ENCODE assay signal across 7 cellular contexts in the genomic region with DNA sequence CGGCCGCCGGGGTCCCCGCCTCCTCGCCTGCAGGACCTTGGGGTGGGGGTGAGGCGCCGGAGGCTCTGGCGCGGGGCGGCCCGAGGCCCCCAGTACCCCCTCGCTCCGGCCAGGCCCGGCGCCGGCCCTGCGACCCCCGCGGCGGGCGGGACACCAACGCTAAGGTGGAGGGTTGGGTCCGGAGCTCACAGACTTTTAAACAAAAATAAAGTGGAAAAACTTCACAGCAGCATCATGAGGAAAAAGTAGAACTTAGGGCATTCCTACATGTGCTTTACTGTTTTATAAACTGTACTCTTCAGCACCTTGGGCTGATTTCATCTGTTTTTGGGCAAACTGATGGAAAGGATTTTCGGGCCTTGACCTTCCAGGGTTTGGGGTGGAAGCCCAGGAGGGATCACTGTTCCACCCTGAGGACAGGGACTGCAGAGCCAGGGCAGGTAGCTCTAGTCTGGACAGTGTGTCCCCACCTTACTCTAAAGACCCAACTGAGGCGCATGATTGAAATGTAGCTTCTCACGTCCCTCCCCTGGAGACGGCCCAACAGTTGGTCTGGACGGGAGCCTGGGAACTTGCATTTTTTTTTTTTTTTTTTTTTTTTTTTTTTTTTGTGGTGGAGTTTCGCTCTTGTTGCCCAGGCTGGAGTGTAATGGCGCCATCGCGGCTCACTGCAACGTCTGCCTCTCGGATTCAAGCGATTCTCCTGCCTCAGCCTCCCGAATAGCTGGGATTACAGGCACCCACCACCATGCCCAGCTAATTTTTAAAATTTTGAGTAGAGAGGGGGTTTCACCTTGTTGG. TPM values are rescaled to one million over a fixed set of nuclear protein-coding genes. Genes with fewer than 3 reads are reported as not detected.
A peak's percentile ranks its signal among the peaks of the same experiment; 100 is the strongest.
DNase-seq lines count a peak whose midpoint lies in the region; ATAC-seq lines count a peak whose summit lies in the region.
"Had no signal": no experiment of that assay in that cellular context is flagged by ENCODE, and none has a peak within 500 bp of the region (broad histone marks: within the 10 kb centered on the region; RNA-seq: fewer than 3 reads in every experiment).

No MANE protein-coding gene starts in this region.

- peak overlapping the region; percentile 99 for H3K18ac ChIP-seq in mesendoderm (ENCODE audit: low read length)

- H3K4me1 Mint-ChIP-seq in CD4-positive, CD25-positive, alpha-beta regulatory T cell = peaks cover 21 to 48% (median 37%) of the 10 kb centered on the region in 4 donors
- peaks cover 32% of the 10 kb centered on the region for H3K4me1 Mint-ChIP-seq in activated T-helper 2 cell treated with anti-CD3 and anti-CD28 coated beads, Interferon-gamma antibody, Interleukin-2, Interleukin-4, amounts not matched to agents 10 μg/mL and 5 μg/mL and 100 μg/mL, durations not matched to agents 14 hours and 24 hours and 36 hours (ENCODE audit: low read depth)

- H3K36me3 ChIP-seq in CD4-positive, CD25-positive, alpha-beta regulatory T cell (ENCODE audit: control insufficient read depth, insufficient read depth, low read length) = peaks cover 10% of the 10 kb centered on the region
- H3K36me3 ChIP-seq in mesendoderm (ENCODE audit: control insufficient read depth, insufficient read depth, low read length) = no peaks in the 10 kb centered on the region

- peak overlapping the region; percentile 62 for H3K4me2 ChIP-seq in mesendoderm (ENCODE audit: low read length)

- H2AK5ac ChIP-seq in mesendoderm (ENCODE audit: low read length) = peak overlapping the region; percentile 58

- H3K27ac Mint-ChIP-seq in CD4-positive, CD25-positive, alpha-beta regulatory T cell = peak overlapping the region; percentile 57 to 83 (median 63)
- peak overlapping the region; percentile 90 for H3K27ac Mint-ChIP-seq in activated T-helper 2 cell treated with anti-CD3 and anti-CD28 coated beads, Interferon-gamma antibody, Interleukin-2, Interleukin-4, amounts not matched to agents 10 μg/mL and 5 μg/mL and 100 μg/mL, durations not matched to agents 14 hours and 24 hours and 36 hours

- no peak overlapping the region for H2BK5ac ChIP-seq in mesendoderm (ENCODE audit: low read length)

- peaks cover 33% of the 10 kb centered on the region for H3K79me2 ChIP-seq in mesendoderm (ENCODE audit: control insufficient read depth, insufficient read depth, low read length)

- peak overlapping the region; percentile 85 for H2BK120ac ChIP-seq in mesendoderm (ENCODE audit: low read depth, low read length)

- no peaks in the 10 kb centered on the region for H3K9me3 ChIP-seq in CD4-positive, CD25-positive, alpha-beta regulatory T cell (ENCODE audit: control insufficient read depth in 2 of 2, low read length in 2 of 2)

- H3K27me3 Mint-ChIP-seq in CD4-positive, CD25-positive, alpha-beta regulatory T cell = peaks cover 12% of the 10 kb centered on the region
- H3K27me3 Mint-ChIP-seq in activated T-helper 2 cell treated with anti-CD3 and anti-CD28 coated beads, Interferon-gamma antibody, Interleukin-2, Interleukin-4, amounts not matched to agents 10 μg/mL and 5 μg/mL and 100 μg/mL, durations not matched to agents 14 hours and 24 hours and 36 hours (ENCODE audit: low read depth) = peaks cover 3% of the 10 kb centered on the region

- peak overlapping the region; percentile 97 for H3K4ac ChIP-seq in mesendoderm (ENCODE audit: low read depth, low read length)

- WGBS in mesendoderm (ENCODE audit: extremely low coverage, insufficient coverage, low lambda C conversion rate) = no CpG with 5 or more reads among the region's 36 CpGs

- H3K4me1 ChIP-seq in CD4-positive, CD25-positive, alpha-beta regulatory T cell (ENCODE audit: control insufficient read depth, insufficient read depth, low read length, poor library complexity, severe bottlenecking) = peaks cover 28% of the 10 kb centered on the region
- peaks cover 13% of the 10 kb centered on the region for H3K4me1 ChIP-seq in mesendoderm (ENCODE audit: control insufficient read depth, low read depth, low read length)

- peaks cover 26% of the 10 kb centered on the region for H3K79me1 ChIP-seq in mesendoderm (ENCODE audit: low read length)

- H3K9ac ChIP-seq in mesendoderm (ENCODE audit: low read length) = peak overlapping the region; percentile 91

- ATAC-seq in CD4-positive, CD25-positive, alpha-beta regulatory T cell (ENCODE audit: low read depth in 2 of 2) = no peak
- ATAC-seq in HG02938 (IDR thresholded peaks at IDR 0.05; ENCODE audit: unreplicated experiment) = peak; percentile 11
- no peak for ATAC-seq in GM21723 (IDR thresholded peaks at IDR 0.05; ENCODE audit: unreplicated experiment)

- H3K27me3 ChIP-seq in CD4-positive, CD25-positive, alpha-beta regulatory T cell (ENCODE audit: control insufficient read depth, insufficient read depth, low read length) = no peaks in the 10 kb centered on the region
- no peaks in the 10 kb centered on the region for H3K27me3 ChIP-seq in mesendoderm (ENCODE audit: insufficient read depth, low read length, poor library complexity)

- peak overlapping the region; percentile 95 for H3K56ac ChIP-seq in mesendoderm (ENCODE audit: low read length)

- peaks cover 7% of the 10 kb centered on the region for H3K36me3 Mint-ChIP-seq in CD4-positive, CD25-positive, alpha-beta regulatory T cell
- peaks cover 29% of the 10 kb centered on the region for H3K36me3 Mint-ChIP-seq in activated T-helper 2 cell treated with anti-CD3 and anti-CD28 coated beads, Interferon-gamma antibody, Interleukin-2, Interleukin-4, amounts not matched to agents 10 μg/mL and 5 μg/mL and 100 μg/mL, durations not matched to agents 14 hours and 24 hours and 36 hours (ENCODE audit: low read depth)

- H3K4me3 ChIP-seq in CD4-positive, CD25-positive, alpha-beta regulatory T cell (ENCODE audit: low read depth, low read length) = peak overlapping the region; percentile 82
- peak overlapping the region; percentile 61 for H3K4me3 ChIP-seq in mesendoderm (ENCODE audit: low read length)

- H4K5ac ChIP-seq in mesendoderm (ENCODE audit: low read length) = no peak overlapping the region

- peak in 2 of 3 donors; percentile 18 to 37 for DNase-seq in CD4-positive, CD25-positive, alpha-beta regulatory T cell
- DNase-seq in activated T-helper 2 cell treated with anti-CD3 and anti-CD28 coated beads, Interferon-gamma antibody, Interleukin-2, Interleukin-4, amounts not matched to agents 10 μg/mL and 5 μg/mL and 100 μg/mL, durations not matched to agents 14 hours and 24 hours and 36 hours (ENCODE audit: low spot score) = no peak
- DNase-seq in mesendoderm = peak; percentile 61
- no peak for DNase-seq in SKM-1 (lab: John Stamatoyannopoulos, UW; ENCODE audit: unreplicated experiment)

- no peak overlapping the region for H2BK15ac ChIP-seq in mesendoderm (replicated peaks; ENCODE audit: low read depth)

- H3K9me3 Mint-ChIP-seq in CD4-positive, CD25-positive, alpha-beta regulatory T cell = peaks cover 0 to 4% (median 0%) of the 10 kb centered on the region in 7 donors
- H3K9me3 Mint-ChIP-seq in activated T-helper 2 cell treated with anti-CD3 and anti-CD28 coated beads, Interferon-gamma antibody, Interleukin-2, Interleukin-4, amounts not matched to agents 10 μg/mL and 5 μg/mL and 100 μg/mL, durations not matched to agents 14 hours and 24 hours and 36 hours = no peaks in the 10 kb centered on the region

- H3K23ac ChIP-seq in mesendoderm (ENCODE audit: low read length) = peak overlapping the region; percentile 15

- intact Hi-C loops in activated T-helper 2 cell treated with anti-CD3 and anti-CD28 coated beads, Interferon-gamma antibody, Interleukin-2, Interleukin-4, amounts not matched to agents 10 μg/mL and 5 μg/mL and 100 μg/mL, durations not matched to agents 14 hours and 24 hours and 36 hours (cut with micrococcal nuclease) = loop anchor here (5.0 to 10.0 kb wide), 3 partner anchors 51 to 327 kb away; partner anchors contain the start of genes ATP5F1E and STX16

- H4K8ac ChIP-seq in mesendoderm (ENCODE audit: low read depth, low read length) = peak overlapping the region; percentile 29

- peak overlapping the region; percentile 94 to 97 (median 94) for H3K4me3 Mint-ChIP-seq in CD4-positive, CD25-positive, alpha-beta regulatory T cell
- peak overlapping the region; percentile 93 for H3K4me3 Mint-ChIP-seq in activated T-helper 2 cell treated with anti-CD3 and anti-CD28 coated beads, Interferon-gamma antibody, Interleukin-2, Interleukin-4, amounts not matched to agents 10 μg/mL and 5 μg/mL and 100 μg/mL, durations not matched to agents 14 hours and 24 hours and 36 hours (ENCODE audit: low read depth)

- H3K27ac ChIP-seq in CD4-positive, CD25-positive, alpha-beta regulatory T cell (ENCODE audit: insufficient read depth, low read length, poor library complexity, severe bottlenecking) = no peak overlapping the region
- H3K27ac ChIP-seq in mesendoderm (ENCODE audit: low read depth, low read length) = no peak overlapping the region

RNA-seq across cellular contexts. Expression of gene NELFCD, which starts 0.7 kb away (rescaled TPM):
- total RNA-seq in CD4-positive, CD25-positive, alpha-beta regulatory T cell = 66.3 TPM
- polyA plus RNA-seq in CD4-positive, CD25-positive, alpha-beta regulatory T cell = 10 to 100 TPM; 58.6 to 68.2 (median 59.4) TPM
- 111 and 113 TPM in 2 replicates for total RNA-seq in activated T-helper 2 cell treated with anti-CD3 and anti-CD28 coated beads, Interferon-gamma antibody, Interleukin-2, Interleukin-4, amounts not matched to agents 10 μg/mL and 5 μg/mL and 100 μg/mL, durations not matched to agents 14 hours and 24 hours and 36 hours
- polyA plus RNA-seq in mesendoderm (2013, experiment 1 of 2) = 54.9 TPM
- polyA plus RNA-seq in mesendoderm (2013, experiment 2 of 2) = 53.5 TPM

RNA-seq across cellular contexts. Expression of gene CTSZ, which starts 25.3 kb away (rescaled TPM):
- 26.6 TPM for total RNA-seq in CD4-positive, CD25-positive, alpha-beta regulatory T cell
- polyA plus RNA-seq in CD4-positive, CD25-positive, alpha-beta regulatory T cell = 1 to 10 TPM; 1.8 to 3.4 (median 3.2) TPM
- 62.0 and 66.1 TPM in 2 replicates for total RNA-seq in activated T-helper 2 cell treated with anti-CD3 and anti-CD28 coated beads, Interferon-gamma antibody, Interleukin-2, Interleukin-4, amounts not matched to agents 10 μg/mL and 5 μg/mL and 100 μg/mL, durations not matched to agents 14 hours and 24 hours and 36 hours
- polyA plus RNA-seq in mesendoderm (2013, experiment 1 of 2) = 21.7 TPM
- 22.0 TPM for polyA plus RNA-seq in mesendoderm (2013, experiment 2 of 2)

RNA-seq across cellular contexts. Expression of gene TUBB1, which starts 37.5 kb away (rescaled TPM):
- total RNA-seq in CD4-positive, CD25-positive, alpha-beta regulatory T cell = 31.7 TPM
- under 1 TPM; 0.07 to 0.22 (median 0.13) TPM for polyA plus RNA-seq in CD4-positive, CD25-positive, alpha-beta regulatory T cell
- not detected in 2 replicates for total RNA-seq in activated T-helper 2 cell treated with anti-CD3 and anti-CD28 coated beads, Interferon-gamma antibody, Interleukin-2, Interleukin-4, amounts not matched to agents 10 μg/mL and 5 μg/mL and 100 μg/mL, durations not matched to agents 14 hours and 24 hours and 36 hours
- not detected for polyA plus RNA-seq in mesendoderm (2013, experiment 1 of 2)
- polyA plus RNA-seq in mesendoderm (2013, experiment 2 of 2) = not detected
- total RNA-seq: NCI-H460 had no signal

RNA-seq across cellular contexts. Expression of gene ATP5F1E, which starts 50.4 kb away (rescaled TPM):
- total RNA-seq in CD4-positive, CD25-positive, alpha-beta regulatory T cell = 54.9 TPM
- 100 to 1,000 TPM in 2 of 4 donors, 10 to 100 TPM in 2; 85.6 to 145 (median 102) TPM for polyA plus RNA-seq in CD4-positive, CD25-positive, alpha-beta regulatory T cell
- 61.2 and 66.9 TPM in 2 replicates for total RNA-seq in activated T-helper 2 cell treated with anti-CD3 and anti-CD28 coated beads, Interferon-gamma antibody, Interleukin-2, Interleukin-4, amounts not matched to agents 10 μg/mL and 5 μg/mL and 100 μg/mL, durations not matched to agents 14 hours and 24 hours and 36 hours
- 61.1 TPM for polyA plus RNA-seq in mesendoderm (2013, experiment 1 of 2)
- polyA plus RNA-seq in mesendoderm (2013, experiment 2 of 2) = 59.6 TPM

Comparison
In these comparisons a context has a peak if more than half of its experiments do, and no peak if none do; other contexts are left out.
1. DNase-seq: peak in CD4-positive, CD25-positive, alpha-beta regulatory T cell (2 of 3) and mesendoderm (single experiment); none in activated T-helper 2 cell treated with anti-CD3 and anti-CD28 coated beads, Interferon-gamma antibody, Interleukin-2, Interleukin-4, amounts not matched to agents 10 μg/mL and 5 μg/mL and 100 μg/mL, durations not matched to agents 14 hours and 24 hours and 36 hours (single experiment) and SKM-1 (single experiment).
2. RNA of gene TUBB1, which starts 37.5 kb away (total RNA-seq): 31.7 TPM in CD4-positive, CD25-positive, alpha-beta regulatory T cell (single experiment); not detected in activated T-helper 2 cell treated with anti-CD3 and anti-CD28 coated beads, Interferon-gamma antibody, Interleukin-2, Interleukin-4, amounts not matched to agents 10 μg/mL and 5 μg/mL and 100 μg/mL, durations not matched to agents 14 hours and 24 hours and 36 hours; every median in the first group is over 10 times any median in the second.